In the genomic region with DNA sequence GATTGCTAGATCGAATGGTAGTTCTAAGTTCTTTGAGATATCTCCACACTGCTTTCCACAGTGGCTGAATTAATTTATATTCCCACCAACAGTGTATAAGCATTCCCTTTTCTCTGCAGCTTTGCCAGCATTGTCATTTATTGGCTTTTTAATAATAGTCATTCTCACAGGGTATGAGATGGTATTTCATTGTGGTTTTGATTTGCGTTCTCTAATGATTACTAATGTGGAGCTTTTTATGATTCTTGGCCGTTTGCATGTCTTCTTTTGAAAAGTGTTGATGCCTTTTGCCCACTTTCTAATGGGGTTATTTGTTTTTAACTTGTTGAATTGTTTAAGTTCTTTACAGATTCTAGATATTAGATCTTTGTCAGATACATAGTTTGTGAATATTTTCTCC, we compare ENCODE assay signal across 12 cellular contexts.
"Had no signal": no experiment of that assay in that cellular context is flagged by ENCODE, and none has a peak within 500 bp of the region (broad histone marks: within the 10 kb centered on the region; RNA-seq: fewer than 3 reads in every experiment).

No MANE protein-coding gene starts in this region.

- H3K4me3 ChIP-seq: adrenal gland, neural progenitor cell, pancreas, stomach, thyroid gland had no signal

- DNase-seq: cortex of kidney; effector CD8-positive, alpha-beta T cell; stimulated activated CD4-positive, alpha-beta T cell treated with anti-CD3 and anti-CD28 coated beads, Interleukin-12 subunit alpha, Interleukin-12 subunit beta, amount 100 ng/mL, for 4 hours had no signal

- H3K27me3 Mint-ChIP-seq: activated CD4-positive, alpha-beta memory T cell treated with anti-CD3 and anti-CD28 coated beads for 36 hours; activated naive CD4-positive, alpha-beta T cell treated with anti-CD3 and anti-CD28 coated beads, Interleukin-2, amount 50 U/mL, for 24 hours; central memory CD8-positive, alpha-beta T cell; naive B cell had no signal

- H3K27ac Mint-ChIP-seq: activated CD4-positive, alpha-beta memory T cell treated with anti-CD3 and anti-CD28 coated beads for 36 hours; activated naive CD4-positive, alpha-beta T cell treated with anti-CD3 and anti-CD28 coated beads, Interleukin-2, amount 50 U/mL, for 24 hours; neural progenitor cell had no signal

- H3K9me3 ChIP-seq: adrenal gland, pancreas, stomach, thyroid gland had no signal

- H3K27ac ChIP-seq: adrenal gland, neural progenitor cell, pancreas, stomach, thyroid gland had no signal

- H3K4me1 ChIP-seq: pancreas had no signal

- H3K36me3 ChIP-seq: neural progenitor cell had no signal

- H3K27me3 ChIP-seq: adrenal gland, neural progenitor cell, pancreas, stomach, thyroid gland had no signal

- H3K4me3 Mint-ChIP-seq: activated CD4-positive, alpha-beta memory T cell treated with anti-CD3 and anti-CD28 coated beads for 36 hours; activated naive CD4-positive, alpha-beta T cell treated with anti-CD3 and anti-CD28 coated beads, Interleukin-2, amount 50 U/mL, for 24 hours; central memory CD8-positive, alpha-beta T cell; naive B cell; neural progenitor cell had no signal

- H3K9me3 Mint-ChIP-seq: activated CD4-positive, alpha-beta memory T cell treated with anti-CD3 and anti-CD28 coated beads for 36 hours; activated naive CD4-positive, alpha-beta T cell treated with anti-CD3 and anti-CD28 coated beads, Interleukin-2, amount 50 U/mL, for 24 hours; central memory CD8-positive, alpha-beta T cell; naive B cell; neural progenitor cell had no signal
